In the genomic region with DNA sequence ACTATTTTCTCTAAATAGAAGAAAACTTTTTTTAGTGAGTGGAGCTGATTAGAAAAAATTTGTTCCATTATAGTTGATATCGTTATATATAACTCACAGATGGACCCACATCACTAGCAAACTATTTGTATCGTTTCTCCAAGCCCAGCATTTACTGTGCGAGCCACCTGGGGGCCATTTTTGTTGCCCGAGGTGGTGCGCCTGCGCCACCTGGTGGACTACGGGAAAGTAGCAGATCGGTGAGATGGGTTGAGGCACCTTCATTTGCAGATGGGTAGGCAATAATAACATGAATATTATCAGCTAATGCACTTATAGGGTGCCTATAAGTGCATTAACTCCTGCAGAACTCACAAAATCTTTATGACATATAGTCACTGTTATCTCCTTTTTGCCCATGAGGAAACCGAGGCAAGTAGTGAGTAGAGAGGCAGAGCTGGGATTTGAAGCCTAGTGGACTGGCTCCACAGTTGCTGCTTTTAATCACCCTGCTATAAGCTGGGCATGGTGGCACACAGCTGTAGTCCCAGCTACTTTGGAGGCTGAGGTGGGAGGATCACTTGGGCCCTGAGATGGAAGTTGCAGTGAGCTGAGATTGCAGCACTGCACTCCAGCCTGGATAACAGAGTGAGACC, we compare ENCODE assay signal across 8 cellular contexts. TPM values are rescaled to one million over a fixed set of nuclear protein-coding genes. Genes with fewer than 3 reads are reported as not detected.
DNase-seq lines count a peak whose midpoint lies in the region; ATAC-seq and TF ChIP-seq lines count a peak whose summit lies in the region.

No MANE protein-coding gene starts in this region.

- H3K9me3 ChIP-seq in SJSA1 (replicated peaks) (no peaks in the 10 kb centered on the region), cardiac muscle cell (ENCODE audit: low read depth) (no peaks in the 10 kb centered on the region)

- ATAC-seq in HG03342 (IDR thresholded peaks at IDR 0.05; ENCODE audit: unreplicated experiment) = peak; percentile 61

- H3K27me3 ChIP-seq in SJSA1 (replicated peaks) = no peaks in the 10 kb centered on the region
- peaks cover 65% of the 10 kb centered on the region for H3K27me3 ChIP-seq in cardiac muscle cell

- TF ChIP-seq CTCF in cardiac muscle cell (IDR thresholded peaks at IDR 0.05; ENCODE audit: low read depth, low read length) = peak; percentile 98

- DNase-seq in EL = peak; percentile 61
- DNase-seq in SJSA1 (ENCODE audit: low read depth in 1 of 2, low spot score in 2 of 2) = peak; percentile 44 to 63
- peak; percentile 93 for DNase-seq in activated effector memory CD4-positive, alpha-beta T cell treated with anti-CD3 and anti-CD28 coated beads, Interleukin-2, amount 50 U/mL, for 16 hours
- peak; percentile 62 to 68 for DNase-seq in cardiac muscle cell (ENCODE audit: low read depth in 1 of 2, low spot score in 1 of 2)
- DNase-seq in stimulated activated CD4-positive, alpha-beta T cell treated with anti-CD3 and anti-CD28 coated beads, Interleukin-12 subunit alpha, Interleukin-12 subunit beta, amount 100 ng/mL, for 24 hours (ENCODE audit: low read depth in 2 of 2) = peak; percentile 61 to 68
- no peak for DNase-seq in DMS79 (lab: John Stamatoyannopoulos, UW)
- no peak for DNase-seq in HPDE6-E6E7 (ENCODE audit: extremely low spot score)

- H3K4me1 ChIP-seq in SJSA1 (replicated peaks) (peaks cover 10% of the 10 kb centered on the region), cardiac muscle cell (ENCODE audit: low read depth) (no peaks in the 10 kb centered on the region)

- H3K27ac ChIP-seq in SJSA1 = no peak overlapping the region
- H3K27ac ChIP-seq in cardiac muscle cell = no peak overlapping the region

- H3K36me3 ChIP-seq in SJSA1 (no peaks in the 10 kb centered on the region), cardiac muscle cell (no peaks in the 10 kb centered on the region)

- H3K4me3 ChIP-seq in SJSA1 (no peak overlapping the region), cardiac muscle cell (no peak overlapping the region)

RNA-seq across cellular contexts. Expression of gene NTN1, which starts 23.2 kb away (rescaled TPM):
- total RNA-seq in SJSA1 (2014; rRNA removed; shearing (Covaris generic)) = 22.7 and 22.8 TPM in 2 replicates
- total RNA-seq in cardiac muscle cell = 0.21 and 0.60 TPM in 2 replicates
- 0.10 and 0.16 TPM in 2 replicates for polyA plus RNA-seq in cardiac muscle cell

RNA-seq across cellular contexts. Expression of gene PIK3R5, which starts 32.6 kb away (rescaled TPM):
- total RNA-seq in SJSA1 (2014; rRNA removed; shearing (Covaris generic)) = not detected in 2 replicates
- total RNA-seq in cardiac muscle cell = 0.09 and 0.28 TPM in 2 replicates
- 0.09 and 0.38 TPM in 2 replicates for polyA plus RNA-seq in cardiac muscle cell

Comparison
In these comparisons a context has a peak if more than half of its experiments do, and no peak if none do; other contexts are left out.
1. DNase-seq: peak in EL (single experiment), SJSA1 (2 of 2), activated effector memory CD4-positive, alpha-beta T cell treated with anti-CD3 and anti-CD28 coated beads, Interleukin-2, amount 50 U/mL, for 16 hours (single experiment), cardiac muscle cell (2 of 2) and stimulated activated CD4-positive, alpha-beta T cell treated with anti-CD3 and anti-CD28 coated beads, Interleukin-12 subunit alpha, Interleukin-12 subunit beta, amount 100 ng/mL, for 24 hours (2 of 2); none in DMS79 (single experiment) and HPDE6-E6E7 (single experiment).
2. RNA of gene NTN1, which starts 23.2 kb away (total RNA-seq): 22.7 to 22.8 TPM in SJSA1; 0.21 to 0.60 TPM in cardiac muscle cell; every median in the first group is over 10 times any median in the second.